In genomic region chr1:111507411-111508201, GRCh38 we compare ENCODE assay signal across 8 cellular contexts. TPM values are rescaled to one million over a fixed set of nuclear protein-coding genes. Genes with fewer than 3 reads are reported as not detected.
A peak's percentile ranks its signal among the peaks of the same experiment; 100 is the strongest.
DNase-seq lines count a peak whose midpoint lies in the region; ATAC-seq and TF ChIP-seq lines count a peak whose summit lies in the region.

No MANE protein-coding gene starts in this region.

- H3K4me1 ChIP-seq in cardiac muscle cell (ENCODE audit: low read depth): peaks cover 11% of the 10 kb centered on the region
- H3K4me1 ChIP-seq in uterus: peaks cover 0 to 19% of the 10 kb centered on the region in 2 donors

- H3K4me3 ChIP-seq in cardiac muscle cell (no peak overlapping the region), uterus (peak overlapping the region; percentile 4 to 30)

- no peak for DNase-seq in AG09319 (ENCODE audit: extremely low read depth, low read depth)
- DNase-seq in RPMI8226: peak; percentile 86
- DNase-seq in activated naive CD4-positive, alpha-beta T cell treated with Interleukin-2 at 50 U/mL for 16 hours: peak; percentile 58
- DNase-seq in cardiac muscle cell (ENCODE audit: low read depth in 1 of 2, low spot score in 1 of 2): peak; percentile 76 to 86
- DNase-seq in pons (ENCODE audit: low spot score): peak; percentile 86
- DNase-seq in uterus: peak; percentile 71 to 72

- H3K27me3 ChIP-seq in cardiac muscle cell (no peaks in the 10 kb centered on the region), uterus (no peaks in the 10 kb centered on the region)

- H3K9me3 ChIP-seq in cardiac muscle cell (ENCODE audit: low read depth): no peaks in the 10 kb centered on the region
- H3K9me3 ChIP-seq in uterus: no peaks in the 10 kb centered on the region

- TF ChIP-seq POLR2A in GM19193 (IDR thresholded peaks at IDR 0.05; ENCODE audit: extremely low read depth, insufficient read depth, insufficient read length): peak; percentile 49
- no peak for TF ChIP-seq POLR2A in uterus (IDR thresholded peaks at IDR 0.05)

- H3K27ac ChIP-seq in cardiac muscle cell (peak overlapping the region; percentile 87), uterus (peak overlapping the region; percentile 93 to 96)

- intact Hi-C loops in uterus (cut with DNase I; ENCODE audit: low total_unique reads): loop anchor here (5.0 kb wide), 1 partner anchor 235 kb away; no protein-coding TSS in a partner anchor

- TF ChIP-seq CTCF in AG09319 (IDR thresholded peaks at IDR 0.05; ENCODE audit: low read depth, low read length) (peak; percentile 30), cardiac muscle cell (IDR thresholded peaks at IDR 0.05; ENCODE audit: low read depth, low read length) (peak; percentile 6), uterus (IDR thresholded peaks at IDR 0.05) (peak in 2 of 4 experiments; percentile 5 to 36)

- no peaks in the 10 kb centered on the region for H3K36me3 ChIP-seq in cardiac muscle cell
- H3K36me3 ChIP-seq in uterus: no peaks in the 10 kb centered on the region

- ATAC-seq in HG03342 (IDR thresholded peaks at IDR 0.05; ENCODE audit: unreplicated experiment): peak; percentile 54

RNA-seq across cellular contexts. Expression of gene ADORA3, which starts 4.2 kb away (rescaled TPM):
- total RNA-seq in cardiac muscle cell (not detected in 2 replicates), uterus (10 to 100 TPM in 1 of 4 donors, 1 to 10 TPM in 1, under 1 TPM in 2; 0.59 to 13.6 (median 1.7) TPM)
- polyA plus RNA-seq in cardiac muscle cell: not detected in 2 replicates

RNA-seq across cellular contexts. Expression of gene TMIGD3, which starts 4.2 kb away (rescaled TPM):
- total RNA-seq in cardiac muscle cell: not detected in 2 replicates
- polyA plus RNA-seq in cardiac muscle cell: not detected in 2 replicates
- 1 to 10 TPM in 1 of 4 donors, under 1 TPM in 1, not detected in 2; 0.95 to 7.1 TPM for total RNA-seq in uterus

RNA-seq across cellular contexts. Expression of gene C1orf162, which starts 33.8 kb away (rescaled TPM):
- total RNA-seq in cardiac muscle cell (2.0 and 2.3 TPM in 2 replicates), uterus (10 to 100 TPM in 2 of 4 donors, 1 to 10 TPM in 2; 1.1 to 16.8 (median 10.3) TPM)
- polyA plus RNA-seq in cardiac muscle cell: 0.99 and 3.2 TPM in 2 replicates

RNA-seq across cellular contexts. Expression of gene ATP5PB, which starts 58.3 kb away (rescaled TPM):
- total RNA-seq in cardiac muscle cell (247 and 438 TPM in 2 replicates), uterus (100 to 1,000 TPM; 151 to 184 (median 161) TPM)
- polyA plus RNA-seq in cardiac muscle cell: 512 and 601 TPM in 2 replicates

RNA-seq across cellular contexts. Expression of gene WDR77, which starts 58.5 kb away (rescaled TPM):
- 39.3 and 62.1 TPM in 2 replicates for total RNA-seq in cardiac muscle cell
- 80.5 and 109 TPM in 2 replicates for polyA plus RNA-seq in cardiac muscle cell
- 10 to 100 TPM in 2 of 4 donors, 1 to 10 TPM in 1, under 1 TPM in 1; 0.59 to 31.0 (median 17.1) TPM for total RNA-seq in uterus
